8 cellular contexts compared by ENCODE assay signal in genomic region chr10:121900443-121901174, GRCh38. TPM values are rescaled to one million over a fixed set of nuclear protein-coding genes. Genes with fewer than 3 reads are reported as not detected.
DNase-seq lines count a peak whose midpoint lies in the region; ATAC-seq and TF ChIP-seq lines count a peak whose summit lies in the region.

No MANE protein-coding gene starts in this region.

- no peaks in the 10 kb centered on the region for H3K27me3 ChIP-seq in CD8-positive, alpha-beta T cell (ENCODE audit: insufficient read depth, low read length)
- H3K27me3 ChIP-seq in breast epithelium, result no peaks in the 10 kb centered on the region
- no peaks in the 10 kb centered on the region for H3K27me3 ChIP-seq in thyroid gland

- no peaks in the 10 kb centered on the region for H3K9me3 ChIP-seq in CD8-positive, alpha-beta T cell (ENCODE audit: low read length)
- H3K9me3 ChIP-seq in breast epithelium (no peaks in the 10 kb centered on the region), thyroid gland (no peaks in the 10 kb centered on the region)

- no peaks in the 10 kb centered on the region for H3K27me3 Mint-ChIP-seq in CD8-positive, alpha-beta T cell (ENCODE audit: low read depth)

- intact Hi-C loops in CD8-positive, alpha-beta T cell (cut with DNase I, micrococcal nuclease), result loop anchor here in 1 of 2 experiments (1.0 kb wide), 1 partner anchor 957 kb away; no protein-coding TSS in a partner anchor
- intact Hi-C loops in breast epithelium (cut with DNase I; ENCODE audit: low total_unique reads) (no loop called here), thyroid gland (cut with DNase I) (no loop called here)

- no peak overlapping the region for H3K4me3 Mint-ChIP-seq in CD8-positive, alpha-beta T cell

- H3K27ac ChIP-seq in CD8-positive, alpha-beta T cell (ENCODE audit: low read depth, low read length), result no peak overlapping the region
- H3K27ac ChIP-seq in breast epithelium, result no peak overlapping the region
- no peak overlapping the region for H3K27ac ChIP-seq in thyroid gland

- CTCF ChIA-PET in CD8-positive, alpha-beta T cell (lab: Charles Lee), result interaction anchor here (0.6 to 2.3 kb wide), 14 partner anchors 9 to 957 kb away, joined by 3 to 9 read pairs (median 4); no protein-coding TSS in a partner anchor

- peaks cover 9% of the 10 kb centered on the region for H3K36me3 ChIP-seq in CD8-positive, alpha-beta T cell (ENCODE audit: insufficient read depth, low read length)
- no peaks in the 10 kb centered on the region for H3K36me3 ChIP-seq in breast epithelium
- peaks cover 3 to 14% of the 10 kb centered on the region in 2 donors for H3K36me3 ChIP-seq in thyroid gland

- peaks cover 5% of the 10 kb centered on the region for H3K4me1 Mint-ChIP-seq in CD8-positive, alpha-beta T cell (ENCODE audit: low read depth)

- H3K9me3 Mint-ChIP-seq in CD8-positive, alpha-beta T cell, result no peaks in the 10 kb centered on the region

- TF ChIP-seq POLR2A in breast epithelium (IDR thresholded peaks at IDR 0.05) (no peak), thyroid gland (IDR thresholded peaks at IDR 0.05) (no peak)

- ATAC-seq in CD8-positive, alpha-beta T cell, result peak; percentile 58
- ATAC-seq in GM18907 (IDR thresholded peaks at IDR 0.05; ENCODE audit: unreplicated experiment) (peak; percentile 67), HG03565 (IDR thresholded peaks at IDR 0.05; ENCODE audit: unreplicated experiment) (peak; percentile 81)

- TF ChIP-seq CTCF in CD8-positive, alpha-beta T cell (IDR thresholded peaks at IDR 0.05), result peak; percentile 81
- peak in 2 of 3 donors; percentile 53 to 64 for TF ChIP-seq CTCF in breast epithelium (IDR thresholded peaks at IDR 0.05)
- TF ChIP-seq CTCF in thyroid gland (IDR thresholded peaks at IDR 0.05), result peak; percentile 36 to 72 (median 62)

- H3K4me3 ChIP-seq in CD8-positive, alpha-beta T cell (ENCODE audit: low read depth, low read length), result no peak overlapping the region
- H3K4me3 ChIP-seq in breast epithelium, result no peak overlapping the region
- no peak overlapping the region for H3K4me3 ChIP-seq in thyroid gland (replicated peaks in 1 of 3)

- peaks cover 57% of the 10 kb centered on the region for H3K36me3 Mint-ChIP-seq in CD8-positive, alpha-beta T cell

- POLR2A ChIA-PET in CD8-positive, alpha-beta T cell (lab: Charles Lee), result interaction anchor here (0.6 kb wide), 1 partner anchor 72 kb away, joined by 3 read pairs; no protein-coding TSS in a partner anchor

- 42 to 50% methylated on average over 10 of the region's 10 CpGs for WGBS in thyroid gland, 2 donors

- H3K27ac Mint-ChIP-seq in CD8-positive, alpha-beta T cell, result no peak overlapping the region

- H3K4me1 ChIP-seq in CD8-positive, alpha-beta T cell (ENCODE audit: insufficient read depth, low read length), result no peaks in the 10 kb centered on the region
- H3K4me1 ChIP-seq in breast epithelium, result no peaks in the 10 kb centered on the region
- no peaks in the 10 kb centered on the region for H3K4me1 ChIP-seq in thyroid gland

- DNase-seq in CD8-positive, alpha-beta T cell, result peak in 1 of 7 experiments; percentile 9
- DNase-seq in NCI-H748 treated with DMSO at 0.1 percent for 48 hours (lab: John Stamatoyannopoulos, UW) (peak; percentile 42), breast epithelium (ENCODE audit: low spot score in 2 of 2) (no peak), kidney glomerular epithelial cell (lab: John Stamatoyannopoulos, UW) (peak; percentile 78), thyroid gland (no peak), cerebellar nuclear complex (lab: John Stamatoyannopoulos, UW) (no peak)

RNA-seq across cellular contexts. Expression of gene ATE1, which starts 27.2 kb away (rescaled TPM):
- total RNA-seq in CD8-positive, alpha-beta T cell, result 10 to 100 TPM; 11.6 to 14.6 TPM
- total RNA-seq in breast epithelium, result 10 to 100 TPM; 25.0 to 46.8 (median 29.5) TPM
- total RNA-seq in thyroid gland, result 10 to 100 TPM; 47.3 to 66.0 (median 58.0) TPM

Comparison
In these comparisons a context has a peak if more than half of its experiments do, and no peak if none do; other contexts are left out.
1. DNase-seq: peak in NCI-H748 treated with DMSO at 0.1 percent for 48 hours (single experiment) and kidney glomerular epithelial cell (single experiment); none in breast epithelium (0 of 2), thyroid gland (0 of 2) and cerebellar nuclear complex (0 of 2).
2. Peak in every context shown above with its lines, with median percentiles within 50 percentile points of each other: ATAC-seq and CTCF ChIP-seq.